25 cellular contexts compared by ENCODE assay signal in genomic region chr9:2496934-2497333, GRCh38.
A peak's percentile ranks its signal among the peaks of the same experiment; 100 is the strongest.
DNase-seq lines count a peak whose midpoint lies in the region; ATAC-seq and TF ChIP-seq lines count a peak whose summit lies in the region.
"Had no signal": no experiment of that assay in that cellular context is flagged by ENCODE, and none has a peak within 500 bp of the region (broad histone marks: within the 10 kb centered on the region; RNA-seq: fewer than 3 reads in every experiment).

No MANE protein-coding gene starts in this region.

- peak overlapping the region; percentile 7; the same call in 1 of the 2 replicates for H2BK120ac ChIP-seq in IMR-90 (ENCODE audit: low read depth, low read length)

- H3K4me1 ChIP-seq in IMR-90 (ENCODE audit: control insufficient read depth, insufficient read depth, low read length) (peaks cover 10% of the 10 kb centered on the region), right cardiac atrium (ENCODE audit: control insufficient read depth, insufficient read depth, low read length) (peaks cover 7% of the 10 kb centered on the region), skeletal muscle tissue (ENCODE audit: control insufficient read depth in 3 of 3, insufficient read depth in 3 of 3, low read length in 3 of 3) (peaks cover 16 to 29% (median 18%) of the 10 kb centered on the region in 3 donors), hepatocyte (ENCODE audit: insufficient read depth) (peaks cover 9% of the 10 kb centered on the region)
- H3K4me1 ChIP-seq: BE2C had no signal

- H3K4me2 ChIP-seq in IMR-90 (ENCODE audit: low read depth, low read length) = no peak overlapping the region
- H3K4me2 ChIP-seq in hepatocyte = no peak overlapping the region
- H3K4me2 ChIP-seq: A549, GM23338, KMS-11, PC-9 had no signal

- POLR2A ChIA-PET in IMR-90 (lab: Charles Lee; ENCODE audit: unreplicated experiment) = no interaction called here

- no peak for TF ChIP-seq RAD21 in IMR-90 (IDR thresholded peaks at IDR 0.05; ENCODE audit: low read length)

- no peaks in the 10 kb centered on the region for H3K36me3 ChIP-seq in IMR-90 (ENCODE audit: control insufficient read depth, insufficient read depth, low read length)
- no peaks in the 10 kb centered on the region for H3K36me3 ChIP-seq in skeletal muscle tissue (ENCODE audit: control insufficient read depth in 3 of 3, insufficient read depth in 3 of 3, low read length in 3 of 3)
- no peaks in the 10 kb centered on the region for H3K36me3 ChIP-seq in hepatocyte (replicated peaks; ENCODE audit: insufficient read depth, low read depth)
- H3K36me3 ChIP-seq: BE2C, HAP-1 had no signal

- intact Hi-C loops in IMR-90 (cut with micrococcal nuclease) (loop anchor here (10.0 kb wide), 2 partner anchors 332 to 338 kb away; no protein-coding TSS in a partner anchor), Right ventricle myocardium superior (cut with DNase I) (loop anchor here (5.0 to 10.0 kb wide), 2 partner anchors 68 to 255 kb away; no protein-coding TSS in a partner anchor), right cardiac atrium (cut with DNase I) (loop anchor here in 1 of 4 donors (10.0 kb wide), 1 partner anchor 128 kb away; the partner anchor contains the start of gene VLDLR)

- dilution Hi-C loops in IMR-90 (cut with HindIII; ENCODE audit: low sequenced_read_pairs, unreplicated experiment) = no loop called here

- H2BK15ac ChIP-seq in IMR-90 (ENCODE audit: low read depth, low read length) = no peak overlapping the region

- no peak overlapping the region for H3K27ac ChIP-seq in IMR-90 (ENCODE audit: insufficient read depth, low read length)
- no peak overlapping the region for H3K27ac ChIP-seq in right cardiac atrium (ENCODE audit: low read length)
- peak overlapping the region; percentile 33 for H3K27ac ChIP-seq in skeletal muscle tissue (ENCODE audit: low read depth, low read length)
- no peak overlapping the region for H3K27ac ChIP-seq in hepatocyte
- H3K27ac ChIP-seq: A549, KMS-11, PC-9 had no signal

- no peaks in the 10 kb centered on the region; the same call in 1 of the 2 replicates for H3K9me1 ChIP-seq in IMR-90 (ENCODE audit: insufficient read depth, low read length)

- no peak overlapping the region for H2AK9ac ChIP-seq in IMR-90 (replicated peaks; ENCODE audit: low read depth, low read length, poor library complexity)

- H3K4me3 ChIP-seq in IMR-90 (ENCODE audit: insufficient read depth, low read depth, low read length) (no peak overlapping the region), right cardiac atrium (ENCODE audit: low read length) (no peak overlapping the region), skeletal muscle tissue (ENCODE audit: low read length in 3 of 3) (no peak overlapping the region), hepatocyte (no peak overlapping the region)
- H3K4me3 ChIP-seq: A549, GM12878, GM23338, HAP-1, PC-9 had no signal

- H4K20me1 ChIP-seq in IMR-90 (ENCODE audit: insufficient read depth, low read length) (no peaks in the 10 kb centered on the region; the same call in 1 of the 2 replicates), hepatocyte (ENCODE audit: insufficient read depth, poor library complexity, severe bottlenecking) (no peaks in the 10 kb centered on the region)

- CTCF ChIA-PET in IMR-90 (lab: Yijun Ruan, JAX) = no interaction called here

- ATAC-seq in IMR-90 (ENCODE audit: low read depth) = no peak
- peak; percentile 80 for ATAC-seq in Right ventricle myocardium superior (ENCODE audit: poor library complexity)
- peak; percentile 71 to 74 for ATAC-seq in right cardiac atrium
- ATAC-seq: A549, GM12878, GM23338 had no signal

- H3K9me2 ChIP-seq in hepatocyte (replicated peaks; ENCODE audit: insufficient read depth) = no peaks in the 10 kb centered on the region

- H3K27me3 ChIP-seq in IMR-90 (ENCODE audit: control insufficient read depth, insufficient read depth, low read length) = no peaks in the 10 kb centered on the region
- H3K27me3 ChIP-seq in right cardiac atrium (ENCODE audit: control insufficient read depth, insufficient read depth) = no peaks in the 10 kb centered on the region
- no peaks in the 10 kb centered on the region for H3K27me3 ChIP-seq in skeletal muscle tissue (ENCODE audit: control insufficient read depth in 3 of 3, insufficient read depth in 3 of 3, low read length in 3 of 3)
- no peaks in the 10 kb centered on the region for H3K27me3 ChIP-seq in hepatocyte
- H3K27me3 ChIP-seq: BE2C had no signal

- no peak overlapping the region for H2BK5ac ChIP-seq in IMR-90 (ENCODE audit: low read depth, low read length, poor library complexity, severe bottlenecking)

- H3K56ac ChIP-seq in IMR-90 (ENCODE audit: extremely low read depth, insufficient read depth, low read length) = no peak overlapping the region

- no peak overlapping the region for H4K5ac ChIP-seq in IMR-90 (ENCODE audit: low read depth, low read length)

- TF ChIP-seq CTCF in IMR-90 (conservative IDR thresholded peaks at IDR 0.05; ENCODE audit: low read depth, low read length) = no peak
- TF ChIP-seq CTCF in hepatocyte (IDR thresholded peaks at IDR 0.05; ENCODE audit: poor library complexity) = no peak

- H2BK20ac ChIP-seq in IMR-90 (ENCODE audit: low read depth, low read length) = no peak overlapping the region

- H3K18ac ChIP-seq in IMR-90 (ENCODE audit: low read depth, low read length) = peak overlapping the region; percentile 23; the same call in 1 of the 2 replicates

- H3K9me3 ChIP-seq in IMR-90 (ENCODE audit: control insufficient read depth, insufficient read depth, low read length) (no peaks in the 10 kb centered on the region), right cardiac atrium (ENCODE audit: control insufficient read depth, low read length) (no peaks in the 10 kb centered on the region), skeletal muscle tissue (ENCODE audit: control insufficient read depth in 3 of 3, low read length in 3 of 3) (no peaks in the 10 kb centered on the region), hepatocyte (ENCODE audit: low read depth) (no peaks in the 10 kb centered on the region)
- H3K9me3 ChIP-seq: A549, BE2C, HAP-1 had no signal

- H2AFZ ChIP-seq in IMR-90 (replicated peaks; ENCODE audit: low read length, poor library complexity) (no peak overlapping the region), hepatocyte (no peak overlapping the region)
- H2AFZ ChIP-seq: GM23338, PC-9 had no signal

- no peak overlapping the region for H3K14ac ChIP-seq in IMR-90 (replicated peaks; ENCODE audit: low read depth, low read length)

- no peak for DNase-seq in IMR-90
- DNase-seq in Right ventricle myocardium superior = no peak
- no peak for DNase-seq in right cardiac atrium
- no peak for DNase-seq in EL
- DNase-seq in hepatocyte (ENCODE audit: low spot score) = no peak
- DNase-seq in NCI-H226 = no peak
- DNase-seq: BE2C; CD4-positive, CD25-positive, alpha-beta regulatory T cell; COR-L47; DMS79; NCI-H1105; NCI-H146; NCI-H2029; NCI-H2227 treated with DMSO at 0.1 percent for 48 hours; NCI-H510A treated with DMSO at 0.1 percent for 48 hours; NCI-H748 treated with DMSO at 0.1 percent for 48 hours; PC-9; RPMI8226; SIG-M5 had no signal

- H3K9ac ChIP-seq in IMR-90 (ENCODE audit: low read depth, low read length) = no peak overlapping the region
- no peak overlapping the region for H3K9ac ChIP-seq in skeletal muscle tissue (ENCODE audit: low read depth in 1 of 3, low read length in 3 of 3)
- H3K9ac ChIP-seq: KMS-11 had no signal

- no peak overlapping the region for H3K4ac ChIP-seq in IMR-90 (ENCODE audit: low read depth, low read length)

- no peak overlapping the region for H3K23ac ChIP-seq in IMR-90 (ENCODE audit: low read depth, low read length)

- no TSS peak for BruUV-seq in IMR-90 (replicated peaks; lab: Mats Ljungman, UMichigan)

- no peaks in the 10 kb centered on the region for H3K79me1 ChIP-seq in IMR-90 (ENCODE audit: low read depth in 1 of 2, low read length in 2 of 2)

- H4K91ac ChIP-seq in IMR-90 (ENCODE audit: insufficient read depth, low read depth, low read length) = no peak overlapping the region

- in situ Hi-C loops in IMR-90 (cut with MboI; ENCODE audit: low sequenced_read_pairs) = no loop called here

- H2AK5ac ChIP-seq in IMR-90 (ENCODE audit: low read depth, low read length) = no peak overlapping the region

- H4K8ac ChIP-seq in IMR-90 (ENCODE audit: low read depth in 2 of 2, low read length in 2 of 2) = no peak overlapping the region

- H3K79me2 ChIP-seq in hepatocyte = no peaks in the 10 kb centered on the region

- TF ChIP-seq POLR2A in IMR-90 (IDR thresholded peaks at IDR 0.05; ENCODE audit: low read depth, low read length) = no peak

TF ChIP-seq in IMR-90, 13 proteins besides CTCF, POLR2A, EP300 and RAD21 (continues in another document):
- TF ChIP-seq, protein P1, sequence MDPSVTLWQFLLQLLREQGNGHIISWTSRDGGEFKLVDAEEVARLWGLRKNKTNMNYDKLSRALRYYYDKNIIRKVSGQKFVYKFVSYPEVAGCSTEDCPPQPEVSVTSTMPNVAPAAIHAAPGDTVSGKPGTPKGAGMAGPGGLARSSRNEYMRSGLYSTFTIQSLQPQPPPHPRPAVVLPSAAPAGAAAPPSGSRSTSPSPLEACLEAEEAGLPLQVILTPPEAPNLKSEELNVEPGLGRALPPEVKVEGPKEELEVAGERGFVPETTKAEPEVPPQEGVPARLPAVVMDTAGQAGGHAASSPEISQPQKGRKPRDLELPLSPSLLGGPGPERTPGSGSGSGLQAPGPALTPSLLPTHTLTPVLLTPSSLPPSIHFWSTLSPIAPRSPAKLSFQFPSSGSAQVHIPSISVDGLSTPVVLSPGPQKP (IDR thresholded peaks at IDR 0.05; ENCODE audit: borderline replicate concordance, low read depth, low read length) = no peak
- TF ChIP-seq MAFK (IDR thresholded peaks at IDR 0.05; ENCODE audit: low read depth, low read length) = no peak
- no peak for TF ChIP-seq MAZ (IDR thresholded peaks at IDR 0.05; ENCODE audit: borderline replicate concordance, low read depth, low read length)
- no peak for TF ChIP-seq FOS (IDR thresholded peaks at IDR 0.05; ENCODE audit: low read depth, low read length)
- TF ChIP-seq CHD1 (IDR thresholded peaks at IDR 0.05; ENCODE audit: low read depth, low read length) = no peak
- no peak for TF ChIP-seq RFX5 (IDR thresholded peaks at IDR 0.05; ENCODE audit: low read depth, low read length)
- no peak for TF ChIP-seq CEBPB (IDR thresholded peaks at IDR 0.05; ENCODE audit: low read depth, low read length)
- TF ChIP-seq, protein P2, sequence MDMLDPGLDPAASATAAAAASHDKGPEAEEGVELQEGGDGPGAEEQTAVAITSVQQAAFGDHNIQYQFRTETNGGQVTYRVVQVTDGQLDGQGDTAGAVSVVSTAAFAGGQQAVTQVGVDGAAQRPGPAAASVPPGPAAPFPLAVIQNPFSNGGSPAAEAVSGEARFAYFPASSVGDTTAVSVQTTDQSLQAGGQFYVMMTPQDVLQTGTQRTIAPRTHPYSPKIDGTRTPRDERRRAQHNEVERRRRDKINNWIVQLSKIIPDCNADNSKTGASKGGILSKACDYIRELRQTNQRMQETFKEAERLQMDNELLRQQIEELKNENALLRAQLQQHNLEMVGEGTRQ (IDR thresholded peaks at IDR 0.05; ENCODE audit: low read depth, low read length) = no peak
- no peak for TF ChIP-seq NFE2L2 (IDR thresholded peaks at IDR 0.05; ENCODE audit: low read depth, low read length)
- TF ChIP-seq RCOR1 (IDR thresholded peaks at IDR 0.05; ENCODE audit: insufficient replicate concordance, low read length) = no peak
- no peak for TF ChIP-seq MXI1 (IDR thresholded peaks at IDR 0.05; ENCODE audit: borderline replicate concordance, low read depth, low read length)
- no peak for TF ChIP-seq BHLHE40 (IDR thresholded peaks at IDR 0.05; ENCODE audit: low read depth, low read length)
